1 cellular context compared by ENCODE assay signal in genomic region chr18:2907459-2908145, GRCh38.
TF ChIP-seq lines count a peak whose summit lies in the region.

No MANE protein-coding gene starts in this region.

TF ChIP-seq in GM23338, 12 proteins besides CTCF, POLR2A, EP300 and RAD21 (continued from another document):
- TF ChIP-seq POLR2AphosphoS5 (IDR thresholded peaks at IDR 0.05; ENCODE audit: low read depth) (no peak), STAT1 (IDR thresholded peaks at IDR 0.05; ENCODE audit: unreplicated experiment) (no peak), CREB1 (CRISPR knock-in tag; IDR thresholded peaks at IDR 0.05; ENCODE audit: low read depth) (no peak)
- TF ChIP-seq, protein P1, sequence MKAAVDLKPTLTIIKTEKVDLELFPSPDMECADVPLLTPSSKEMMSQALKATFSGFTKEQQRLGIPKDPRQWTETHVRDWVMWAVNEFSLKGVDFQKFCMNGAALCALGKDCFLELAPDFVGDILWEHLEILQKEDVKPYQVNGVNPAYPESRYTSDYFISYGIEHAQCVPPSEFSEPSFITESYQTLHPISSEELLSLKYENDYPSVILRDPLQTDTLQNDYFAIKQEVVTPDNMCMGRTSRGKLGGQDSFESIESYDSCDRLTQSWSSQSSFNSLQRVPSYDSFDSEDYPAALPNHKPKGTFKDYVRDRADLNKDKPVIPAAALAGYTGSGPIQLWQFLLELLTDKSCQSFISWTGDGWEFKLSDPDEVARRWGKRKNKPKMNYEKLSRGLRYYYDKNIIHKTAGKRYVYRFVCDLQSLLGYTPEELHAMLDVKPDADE (IDR thresholded peaks at IDR 0.05): no peak
- TF ChIP-seq, protein P2, sequence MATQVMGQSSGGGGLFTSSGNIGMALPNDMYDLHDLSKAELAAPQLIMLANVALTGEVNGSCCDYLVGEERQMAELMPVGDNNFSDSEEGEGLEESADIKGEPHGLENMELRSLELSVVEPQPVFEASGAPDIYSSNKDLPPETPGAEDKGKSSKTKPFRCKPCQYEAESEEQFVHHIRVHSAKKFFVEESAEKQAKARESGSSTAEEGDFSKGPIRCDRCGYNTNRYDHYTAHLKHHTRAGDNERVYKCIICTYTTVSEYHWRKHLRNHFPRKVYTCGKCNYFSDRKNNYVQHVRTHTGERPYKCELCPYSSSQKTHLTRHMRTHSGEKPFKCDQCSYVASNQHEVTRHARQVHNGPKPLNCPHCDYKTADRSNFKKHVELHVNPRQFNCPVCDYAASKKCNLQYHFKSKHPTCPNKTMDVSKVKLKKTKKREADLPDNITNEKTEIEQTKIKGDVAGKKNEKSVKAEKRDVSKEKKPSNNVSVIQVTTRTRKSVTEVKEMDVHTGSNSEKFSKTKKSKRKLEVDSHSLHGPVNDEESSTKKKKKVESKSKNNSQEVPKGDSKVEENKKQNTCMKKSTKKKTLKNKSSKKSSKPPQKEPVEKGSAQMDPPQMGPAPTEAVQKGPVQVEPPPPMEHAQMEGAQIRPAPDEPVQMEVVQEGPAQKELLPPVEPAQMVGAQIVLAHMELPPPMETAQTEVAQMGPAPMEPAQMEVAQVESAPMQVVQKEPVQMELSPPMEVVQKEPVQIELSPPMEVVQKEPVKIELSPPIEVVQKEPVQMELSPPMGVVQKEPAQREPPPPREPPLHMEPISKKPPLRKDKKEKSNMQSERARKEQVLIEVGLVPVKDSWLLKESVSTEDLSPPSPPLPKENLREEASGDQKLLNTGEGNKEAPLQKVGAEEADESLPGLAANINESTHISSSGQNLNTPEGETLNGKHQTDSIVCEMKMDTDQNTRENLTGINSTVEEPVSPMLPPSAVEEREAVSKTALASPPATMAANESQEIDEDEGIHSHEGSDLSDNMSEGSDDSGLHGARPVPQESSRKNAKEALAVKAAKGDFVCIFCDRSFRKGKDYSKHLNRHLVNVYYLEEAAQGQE (IDR thresholded peaks at IDR 0.05; ENCODE audit: unreplicated experiment): no peak
